In the genomic region with DNA sequence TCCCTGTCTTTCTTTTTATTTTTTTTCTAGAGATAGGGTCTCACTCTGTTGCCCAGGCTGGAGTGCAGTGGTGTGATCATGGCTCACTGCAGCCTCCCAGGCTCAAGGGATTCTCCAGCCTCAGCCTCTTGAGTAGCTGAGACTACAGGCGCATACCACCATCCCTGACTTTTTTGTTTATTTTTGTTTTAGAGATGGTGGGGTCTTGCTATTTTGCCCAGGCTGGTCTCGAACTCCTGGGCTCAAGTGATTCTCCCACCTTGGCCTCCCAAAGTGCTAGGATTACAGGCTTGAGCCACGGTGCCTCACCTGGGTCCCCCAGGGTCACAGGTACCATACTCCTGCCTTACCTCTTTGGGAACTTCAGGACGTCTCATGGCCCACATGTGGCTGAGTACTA, we compare ENCODE assay signal across 2 cellular contexts.
A peak's percentile ranks its signal among the peaks of the same experiment; 100 is the strongest.
TF ChIP-seq lines count a peak whose summit lies in the region.

No MANE protein-coding gene starts in this region.

TF ChIP-seq in K562, 482 proteins besides CTCF, POLR2A, EP300 and RAD21:
- TF ChIP-seq KDM1A (IDR thresholded peaks at IDR 0.05) = peak in 1 of 2 experiments; percentile 53; a peak in 1 of 4 replicates
- TF ChIP-seq RBM25 (IDR thresholded peaks at IDR 0.05; ENCODE audit: low read depth, low read length, severe bottlenecking) = peak; percentile 16
- TF ChIP-seq BCOR (IDR thresholded peaks at IDR 0.05) = 0 out of 2 replicates have a peak, but pooled peaks have one; percentile 12
- TF ChIP-seq ZNF121 (CRISPR knock-in tag; conservative IDR thresholded peaks at IDR 0.05) = peak; percentile 95

TF ChIP-seq in H1, 55 proteins besides CTCF, POLR2A, EP300 and RAD21:
- 0 out of 2 replicates have a peak, but pooled peaks have one; percentile 69 for TF ChIP-seq KDM1A (IDR thresholded peaks at IDR 0.05; ENCODE audit: borderline replicate concordance, low read length)
